ENCODE assay signal across 8 cellular contexts in the genomic region with DNA sequence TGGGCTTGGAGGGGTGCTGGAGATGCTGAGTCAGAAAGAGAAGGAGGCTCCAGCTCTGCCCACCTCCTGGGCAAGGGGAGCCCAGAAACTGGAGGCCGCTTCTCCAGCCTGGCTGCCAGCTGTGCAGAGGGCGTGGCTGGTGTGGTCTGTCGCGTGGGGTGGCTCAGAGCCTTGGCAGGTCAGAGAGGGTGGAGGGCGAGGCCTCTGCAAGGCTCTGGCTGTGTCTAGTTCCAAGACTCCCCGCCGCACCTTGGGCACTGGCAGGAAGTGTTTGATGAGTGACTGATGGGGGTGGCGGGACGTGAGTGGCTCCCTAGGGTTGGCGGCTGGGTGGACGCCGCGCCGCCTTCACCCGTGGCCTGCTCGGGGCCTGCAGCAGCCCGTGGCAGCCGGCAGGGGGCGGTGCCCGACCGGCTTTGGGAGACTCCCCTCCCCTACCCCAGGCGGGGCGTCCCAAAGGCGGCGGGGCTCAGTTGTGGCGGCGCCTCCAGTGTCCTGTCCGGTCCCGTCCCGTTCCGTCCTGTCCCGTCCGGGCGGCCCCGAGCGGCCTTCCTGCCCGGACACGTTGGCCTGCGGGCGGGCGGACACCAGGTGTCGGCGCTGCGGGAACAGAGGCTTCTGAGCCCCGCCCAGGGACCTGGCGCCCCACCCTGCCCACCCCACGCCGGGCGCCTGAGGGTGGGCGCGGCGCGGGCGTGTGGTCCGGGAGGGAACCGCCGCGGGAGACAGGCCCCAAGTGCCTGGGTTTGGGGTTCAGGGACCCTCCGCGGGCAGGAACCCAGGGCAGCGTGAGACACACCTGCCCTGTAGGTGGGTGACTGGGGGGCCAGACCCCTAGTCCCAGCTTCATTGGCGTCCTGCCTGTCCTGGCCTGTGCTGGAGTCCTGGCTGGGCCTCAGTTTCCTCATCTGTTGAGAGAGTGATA. TPM values are rescaled to one million over a fixed set of nuclear protein-coding genes. Genes with fewer than 3 reads are reported as not detected.
DNase-seq lines count a peak whose midpoint lies in the region; ATAC-seq and TF ChIP-seq lines count a peak whose summit lies in the region.

No MANE protein-coding gene starts in this region.

- peaks cover 5 to 28% of the 10 kb centered on the region in 2 donors for H3K4me1 ChIP-seq in ascending aorta
- no peaks in the 10 kb centered on the region for H3K4me1 ChIP-seq in iPS-15b (ENCODE audit: control insufficient read depth, insufficient read depth, low read length)
- H3K4me1 ChIP-seq in spleen = peaks cover 3 to 34% (median 20%) of the 10 kb centered on the region in 6 donors

- peak overlapping the region; percentile 55 to 58 for H3K4me3 ChIP-seq in ascending aorta
- H3K4me3 ChIP-seq in iPS-15b (ENCODE audit: low read depth, low read length) = peak overlapping the region; percentile 26
- H3K4me3 ChIP-seq in spleen = peak overlapping the region in 6 of 8 donors; percentile 16 to 59 (median 26)

- peak overlapping the region; percentile 95 for H3K27ac Mint-ChIP-seq in T-helper 17 cell

- H3K27me3 Mint-ChIP-seq in T-helper 17 cell = no peaks in the 10 kb centered on the region

- no peaks in the 10 kb centered on the region for H3K36me3 Mint-ChIP-seq in T-helper 17 cell (ENCODE audit: low read depth)

- ATAC-seq in T-helper 17 cell = peak; percentile 78
- no peak for ATAC-seq in HG03565 (IDR thresholded peaks at IDR 0.05; ENCODE audit: unreplicated experiment)

- H3K27ac ChIP-seq in ascending aorta = peak overlapping the region; percentile 21 to 48
- no peak overlapping the region for H3K27ac ChIP-seq in spleen

- no peaks in the 10 kb centered on the region for H3K9me3 ChIP-seq in T-helper 17 cell (ENCODE audit: control insufficient read depth, low read length, poor library complexity, severe bottlenecking)
- no peaks in the 10 kb centered on the region for H3K9me3 ChIP-seq in ascending aorta
- no peaks in the 10 kb centered on the region for H3K9me3 ChIP-seq in iPS-15b (ENCODE audit: control insufficient read depth, insufficient read depth, low read length)
- no peaks in the 10 kb centered on the region for H3K9me3 ChIP-seq in spleen

- H3K27me3 ChIP-seq in ascending aorta = no peaks in the 10 kb centered on the region
- peaks cover 5% of the 10 kb centered on the region for H3K27me3 ChIP-seq in iPS-15b (ENCODE audit: control insufficient read depth, insufficient read depth, low read length)
- peaks cover 0 to 23% (median 11%) of the 10 kb centered on the region in 7 donors for H3K27me3 ChIP-seq in spleen (replicated peaks in 1 of 7)

- peak; percentile 91 to 96 (median 96) for TF ChIP-seq CTCF in ascending aorta (IDR thresholded peaks at IDR 0.05)
- peak; percentile 48 to 96 (median 87) for TF ChIP-seq CTCF in spleen (IDR thresholded peaks at IDR 0.05 in 8 of 11, conservative IDR thresholded peaks at IDR 0.05 in 3 of 11)

- peak; percentile 77 for DNase-seq in AG08395 (ENCODE audit: low spot score)
- peak; percentile 42 for DNase-seq in HCEC 1CT
- DNase-seq in T-helper 17 cell = peak; percentile 72 to 79 (median 79)
- DNase-seq in ascending aorta (ENCODE audit: low spot score in 2 of 2) = peak in 1 of 2 donors; percentile 85
- DNase-seq in spleen = peak; percentile 90
- DNase-seq in SKM-1 treated with dmso at 0.1 percent for 144 hours (lab: John Stamatoyannopoulos, UW; ENCODE audit: unreplicated experiment) = no peak

- no peak overlapping the region for H3K9ac ChIP-seq in iPS-15b (ENCODE audit: low read depth, low read length)

- intact Hi-C loops in ascending aorta (cut with DNase I) (no loop called here), spleen (cut with DNase I; ENCODE audit: low total_unique reads) (loop anchor here (10.0 kb wide), 1 partner anchor 833 kb away; no protein-coding TSS in a partner anchor)

- no peak for TF ChIP-seq POLR2A in spleen (IDR thresholded peaks at IDR 0.05)

- H3K4me3 Mint-ChIP-seq in T-helper 17 cell = peak overlapping the region; percentile 76

- H3K4me1 Mint-ChIP-seq in T-helper 17 cell = peaks cover 38% of the 10 kb centered on the region

- H3K36me3 ChIP-seq in ascending aorta (no peaks in the 10 kb centered on the region), iPS-15b (ENCODE audit: control insufficient read depth, insufficient read depth, low read length) (no peaks in the 10 kb centered on the region), spleen (no peaks in the 10 kb centered on the region)

- 8 to 25% (median 11%) methylated on average over 13 to 62 of the region's 62 CpGs for WGBS in spleen, 5 donors

RNA-seq across cellular contexts. Expression of a gene that starts 39.7 kb away (rescaled TPM):
- not detected for total RNA-seq in T-helper 17 cell
- not detected for total RNA-seq in ascending aorta
- total RNA-seq in spleen = under 1 TPM in 2 of 7 donors, not detected in 5; 0.17 to 0.37 TPM
- polyA plus RNA-seq in spleen = under 1 TPM in 1 of 3 donors, not detected in 2; 0.03 TPM

Comparison
In these comparisons a context has a peak if more than half of its experiments do, and no peak if none do; other contexts are left out.
1. H3K27ac ChIP-seq: peak in ascending aorta (2 of 2); none in spleen (0 of 8).
2. Peak in every context shown above with its lines, with median percentiles within 50 percentile points of each other: H3K4me3 ChIP-seq.